Comparison of ENCODE assay signal across 1 cellular context in the genomic region with DNA sequence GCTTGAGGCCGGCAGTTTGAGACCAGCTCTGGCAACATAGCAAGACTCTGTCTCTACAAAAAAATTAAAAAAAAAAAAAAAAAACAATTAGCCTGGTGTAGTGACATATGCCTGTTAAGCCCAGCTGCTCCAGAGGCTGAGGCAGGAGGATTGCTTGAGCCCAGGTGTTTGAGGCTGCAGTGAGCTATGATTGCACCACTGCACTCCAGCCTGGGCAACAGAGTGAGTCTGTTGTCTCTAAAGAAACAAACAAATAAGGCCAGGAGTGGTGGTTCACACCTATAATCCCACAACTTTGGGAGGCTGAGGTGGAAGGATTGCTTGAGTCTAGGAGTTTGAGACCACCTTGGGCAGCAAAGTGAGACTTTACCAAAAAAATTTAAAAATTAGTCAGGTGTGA. TPM values are rescaled to one million over a fixed set of nuclear protein-coding genes. Genes with fewer than 3 reads are reported as not detected.
"Had no signal": no experiment of that assay in that cellular context is flagged by ENCODE, and none has a peak within 500 bp of the region (broad histone marks: within the 10 kb centered on the region; RNA-seq: fewer than 3 reads in every experiment).

No MANE protein-coding gene starts in this region.

RNA-seq across cellular contexts. Expression of gene LTK, which starts 55.6 kb away (rescaled TPM):
- total RNA-seq: activated naive CD4-positive, alpha-beta T cell treated with anti-CD3 and anti-CD28 coated beads for 36 hours had no signal
